In genomic region chr1:156669794-156670193, GRCh38 we compare ENCODE assay signal across 24 cellular contexts. TPM values are rescaled to one million over a fixed set of nuclear protein-coding genes. Genes with fewer than 3 reads are reported as not detected.
A peak's percentile ranks its signal among the peaks of the same experiment; 100 is the strongest.
DNase-seq lines count a peak whose midpoint lies in the region; TF ChIP-seq lines count a peak whose summit lies in the region.
"Had no signal": no experiment of that assay in that cellular context is flagged by ENCODE, and none has a peak within 500 bp of the region (broad histone marks: within the 10 kb centered on the region; RNA-seq: fewer than 3 reads in every experiment).

No MANE protein-coding gene starts in this region.

- intact Hi-C loops in Caco-2 (cut with micrococcal nuclease; ENCODE audit: unreplicated experiment) = no loop called here
- intact Hi-C loops in A673 (cut with micrococcal nuclease; ENCODE audit: unreplicated experiment) = no loop called here
- intact Hi-C loops in activated T-helper 1 cell treated with anti-CD3 and anti-CD28 coated beads, Interleukin-12 subunit alpha, Interleukin-12 subunit beta, Interleukin-2, Interleukin-4 antibody, amounts not matched to agents 30 ng/mL and 10 ng/mL and 1 ng/mL, durations not matched to agents 14 hours and 24 hours and 36 hours (cut with micrococcal nuclease) = no loop called here

- H2AK5ac ChIP-seq in trophoblast cell (ENCODE audit: low read length) = no peak overlapping the region

- H3K27ac ChIP-seq in WERI-Rb-1 (peak overlapping the region; percentile 97), iPS-20b (ENCODE audit: low read length) (no peak overlapping the region), trophoblast cell (ENCODE audit: low read depth, low read length) (peak overlapping the region; percentile 93), A673 (ENCODE audit: low read depth, low read length, poor library complexity, severe bottlenecking) (no peak overlapping the region)
- H3K27ac ChIP-seq: KMS-11, pancreas, SK-N-MC had no signal

- H4K91ac ChIP-seq in trophoblast cell (ENCODE audit: low read depth, low read length) = peak overlapping the region; percentile 1

- H4K12ac ChIP-seq in trophoblast cell (ENCODE audit: low read depth, low read length) = no peak overlapping the region

- no peaks in the 10 kb centered on the region for H3K9me3 ChIP-seq in Caco-2
- no peaks in the 10 kb centered on the region for H3K9me3 ChIP-seq in WERI-Rb-1 (ENCODE audit: severe bottlenecking)
- no peaks in the 10 kb centered on the region for H3K9me3 ChIP-seq in iPS-20b (ENCODE audit: insufficient read depth, low read depth, low read length)
- H3K9me3 ChIP-seq in trophoblast cell (ENCODE audit: insufficient read depth, low read depth, low read length) = no peaks in the 10 kb centered on the region
- H3K9me3 ChIP-seq in A673 (ENCODE audit: low read depth, low read length, poor library complexity, severe bottlenecking) = no peaks in the 10 kb centered on the region
- H3K9me3 ChIP-seq: pancreas, thyroid gland had no signal

- no peak overlapping the region for H3K4ac ChIP-seq in trophoblast cell (ENCODE audit: low read depth, low read length)

- H3K9me3 Mint-ChIP-seq in Caco-2 (ENCODE audit: unreplicated experiment) = no peaks in the 10 kb centered on the region
- no peaks in the 10 kb centered on the region for H3K9me3 Mint-ChIP-seq in endothelial cell (ENCODE audit: unreplicated experiment)
- no peaks in the 10 kb centered on the region for H3K9me3 Mint-ChIP-seq in activated T-helper 1 cell treated with anti-CD3 and anti-CD28 coated beads, Interleukin-12 subunit alpha, Interleukin-12 subunit beta, Interleukin-2, Interleukin-4 antibody, amounts not matched to agents 30 ng/mL and 10 ng/mL and 1 ng/mL, durations not matched to agents 14 hours and 24 hours and 36 hours
- H3K9me3 Mint-ChIP-seq: CD4-positive, alpha-beta T cell had no signal

- POLR2A ChIA-PET in Caco-2 (lab: Charles Lee) = no interaction called here
- POLR2A ChIA-PET in A673 (lab: Charles Lee; ENCODE audit: low non-redundant PET) = no interaction called here

- BruUV-seq in Caco-2 (replicated peaks; lab: Mats Ljungman, UMichigan) (no TSS peak), A673 (replicated peaks; lab: Mats Ljungman, UMichigan) (no TSS peak)

- no CpG with 5 or more reads among the region's 5 CpGs for WGBS in trophoblast cell (ENCODE audit: extremely low coverage, insufficient coverage, insufficient read length)

- no peak overlapping the region for H3K18ac ChIP-seq in trophoblast cell (ENCODE audit: low read length)

- no peaks in the 10 kb centered on the region for H3K27me3 Mint-ChIP-seq in Caco-2 (ENCODE audit: insufficient read depth, unreplicated experiment)
- H3K27me3 Mint-ChIP-seq in endothelial cell (ENCODE audit: unreplicated experiment) = peaks cover 14% of the 10 kb centered on the region
- peaks cover 35% of the 10 kb centered on the region for H3K27me3 Mint-ChIP-seq in activated T-helper 1 cell treated with anti-CD3 and anti-CD28 coated beads, Interleukin-12 subunit alpha, Interleukin-12 subunit beta, Interleukin-2, Interleukin-4 antibody, amounts not matched to agents 30 ng/mL and 10 ng/mL and 1 ng/mL, durations not matched to agents 14 hours and 24 hours and 36 hours (ENCODE audit: insufficient read depth)

- no peak overlapping the region for H3K4me2 ChIP-seq in trophoblast cell (ENCODE audit: low read length)
- H3K4me2 ChIP-seq: KMS-11 had no signal

- H3K79me2 ChIP-seq in trophoblast cell (ENCODE audit: control insufficient read depth, insufficient read depth, low read length, poor library complexity) = peaks cover 12% of the 10 kb centered on the region

- peak overlapping the region; percentile 52 for H3K27ac Mint-ChIP-seq in Caco-2 (ENCODE audit: unreplicated experiment)
- H3K27ac Mint-ChIP-seq in endothelial cell (ENCODE audit: unreplicated experiment) = no peak overlapping the region
- no peak overlapping the region for H3K27ac Mint-ChIP-seq in activated T-helper 1 cell treated with anti-CD3 and anti-CD28 coated beads, Interleukin-12 subunit alpha, Interleukin-12 subunit beta, Interleukin-2, Interleukin-4 antibody, amounts not matched to agents 30 ng/mL and 10 ng/mL and 1 ng/mL, durations not matched to agents 14 hours and 24 hours and 36 hours
- H3K27ac Mint-ChIP-seq: CD4-positive, alpha-beta T cell had no signal

- peak overlapping the region; percentile 32 for H2BK5ac ChIP-seq in trophoblast cell (ENCODE audit: low read depth, low read length, poor library complexity)

- TF ChIP-seq CTCF in Caco-2 (IDR thresholded peaks at IDR 0.05; ENCODE audit: insufficient read depth in 1 of 2, low read depth in 1 of 2, low read length in 1 of 2, severe bottlenecking in 1 of 2, unreplicated experiment in 1 of 2) = no peak
- no peak for TF ChIP-seq CTCF in WERI-Rb-1 (IDR thresholded peaks at IDR 0.05; ENCODE audit: low read depth, low read length)
- no peak for TF ChIP-seq CTCF in endothelial cell (IDR thresholded peaks at IDR 0.05; ENCODE audit: unreplicated experiment)
- TF ChIP-seq CTCF in A673 (conservative IDR thresholded peaks at IDR 0.05; ENCODE audit: low read depth, low read length) = no peak

- H3K4me1 ChIP-seq in Caco-2 (peaks cover 37% of the 10 kb centered on the region), iPS-20b (ENCODE audit: insufficient read depth, low read length) (peaks cover 48% of the 10 kb centered on the region), trophoblast cell (ENCODE audit: control insufficient read depth in 1 of 2, insufficient read depth in 2 of 2, low read length in 2 of 2) (peaks cover 59 to 78% of the 10 kb centered on the region in 2 experiments), A673 (ENCODE audit: insufficient read depth, low read length, poor library complexity, severe bottlenecking) (no peaks in the 10 kb centered on the region)
- H3K4me1 ChIP-seq: pancreas had no signal

- H3K4me3 ChIP-seq in Caco-2 (ENCODE audit: low read depth, low read length) (no peak overlapping the region), WERI-Rb-1 (ENCODE audit: low read depth, low read length) (peak overlapping the region; percentile 28; the same call in 1 of the 2 replicates), iPS-20b (ENCODE audit: low read length) (no peak overlapping the region), trophoblast cell (ENCODE audit: low read depth, low read length) (no peak overlapping the region), A673 (ENCODE audit: low read depth, low read length, poor library complexity, severe bottlenecking) (no peak overlapping the region)
- H3K4me3 ChIP-seq: pancreas, SK-N-MC, thyroid gland had no signal

- H2BK12ac ChIP-seq in trophoblast cell (ENCODE audit: low read length) = peak overlapping the region; percentile 16

- peak overlapping the region; percentile 21 for H3K14ac ChIP-seq in trophoblast cell (ENCODE audit: low read length)

- peak overlapping the region; percentile 5 for H4K8ac ChIP-seq in trophoblast cell (ENCODE audit: low read depth, low read length)

- H3K4me3 Mint-ChIP-seq in Caco-2 (ENCODE audit: unreplicated experiment) (no peak overlapping the region), endothelial cell (ENCODE audit: unreplicated experiment) (no peak overlapping the region)
- H3K4me3 Mint-ChIP-seq in activated T-helper 1 cell treated with anti-CD3 and anti-CD28 coated beads, Interleukin-12 subunit alpha, Interleukin-12 subunit beta, Interleukin-2, Interleukin-4 antibody, amounts not matched to agents 30 ng/mL and 10 ng/mL and 1 ng/mL, durations not matched to agents 14 hours and 24 hours and 36 hours = no peak overlapping the region
- H3K4me3 Mint-ChIP-seq: CD4-positive, alpha-beta T cell had no signal

- H3K23ac ChIP-seq in trophoblast cell (ENCODE audit: low read length) = no peak overlapping the region

- H3K4me1 Mint-ChIP-seq in Caco-2 (ENCODE audit: low read depth, unreplicated experiment) (peaks cover 36% of the 10 kb centered on the region), endothelial cell (ENCODE audit: unreplicated experiment) (peaks cover 70% of the 10 kb centered on the region)
- no peaks in the 10 kb centered on the region for H3K4me1 Mint-ChIP-seq in activated T-helper 1 cell treated with anti-CD3 and anti-CD28 coated beads, Interleukin-12 subunit alpha, Interleukin-12 subunit beta, Interleukin-2, Interleukin-4 antibody, amounts not matched to agents 30 ng/mL and 10 ng/mL and 1 ng/mL, durations not matched to agents 14 hours and 24 hours and 36 hours (ENCODE audit: low read depth)

- peak overlapping the region; percentile 21 for H2BK120ac ChIP-seq in trophoblast cell (ENCODE audit: insufficient read depth, low read length, poor library complexity)

- peak overlapping the region; percentile 18 for H2AFZ ChIP-seq in trophoblast cell (ENCODE audit: insufficient read depth, low read length, poor library complexity)

- H3K36me3 Mint-ChIP-seq in Caco-2 (ENCODE audit: insufficient read depth, unreplicated experiment) = peaks cover 6% of the 10 kb centered on the region
- H3K36me3 Mint-ChIP-seq in endothelial cell (ENCODE audit: low read depth, unreplicated experiment) = peaks cover 24% of the 10 kb centered on the region
- H3K36me3 Mint-ChIP-seq in activated T-helper 1 cell treated with anti-CD3 and anti-CD28 coated beads, Interleukin-12 subunit alpha, Interleukin-12 subunit beta, Interleukin-2, Interleukin-4 antibody, amounts not matched to agents 30 ng/mL and 10 ng/mL and 1 ng/mL, durations not matched to agents 14 hours and 24 hours and 36 hours (ENCODE audit: low read depth) = no peaks in the 10 kb centered on the region

- H3K9ac ChIP-seq in iPS-20b (ENCODE audit: low read depth, low read length) (peak overlapping the region; percentile 56; the same call in 1 of the 2 replicates), trophoblast cell (ENCODE audit: low read length) (no peak overlapping the region)
- H3K9ac ChIP-seq: KMS-11 had no signal

- no peak for DNase-seq in Caco-2
- no peak for DNase-seq in WERI-Rb-1
- no peak for DNase-seq in trophoblast cell
- no peak for DNase-seq in NCI-H1092 (lab: John Stamatoyannopoulos, UW)
- DNase-seq in endothelial cell (ENCODE audit: low spot score) = no peak
- no peak for DNase-seq in A673 (ENCODE audit: low spot score)
- no peak for DNase-seq in activated T-helper 1 cell treated with anti-CD3 and anti-CD28 coated beads, Interleukin-12 subunit alpha, Interleukin-12 subunit beta, Interleukin-2, Interleukin-4 antibody, amounts not matched to agents 30 ng/mL and 10 ng/mL and 1 ng/mL, durations not matched to agents 14 hours and 24 hours and 36 hours (ENCODE audit: low spot score)
- DNase-seq: activated CD4-positive, alpha-beta T cell treated with anti-CD3 and anti-CD28 coated beads, Interleukin-2, amount 50 U/mL, for 48 hours; activated T-cell treated with anti-CD3 and anti-CD28 coated beads for 4 hours; amniotic stem cell; CD4-positive, alpha-beta T cell; DMS153; GDM1; NCI-H1048; NCI-H2029 treated with DMSO at 0.1 percent for 48 hours; NCI-H446; stimulated activated CD4-positive, alpha-beta T cell treated with anti-CD3 and anti-CD28 coated beads, Interleukin-2, amount 100 ng/mL, for 24 hours; stimulated activated naive CD4-positive, alpha-beta T cell; thyroid gland had no signal

- H3K36me3 ChIP-seq in Caco-2 (ENCODE audit: control insufficient read depth, insufficient read depth, low read length) (no peaks in the 10 kb centered on the region), WERI-Rb-1 (peaks cover 21% of the 10 kb centered on the region), iPS-20b (ENCODE audit: insufficient read depth, low read depth, low read length) (peaks cover 34% of the 10 kb centered on the region), trophoblast cell (ENCODE audit: control insufficient read depth in 1 of 2, insufficient read depth in 2 of 2, low read length in 2 of 2) (peaks cover 27 to 28% of the 10 kb centered on the region in 2 experiments), A673 (ENCODE audit: insufficient read depth, low read length, poor library complexity, severe bottlenecking) (no peaks in the 10 kb centered on the region)
- H3K36me3 ChIP-seq: pancreas, thyroid gland had no signal

- H3K27me3 ChIP-seq in Caco-2 (replicated peaks; ENCODE audit: control insufficient read depth, insufficient read depth, low read length) (no peaks in the 10 kb centered on the region), WERI-Rb-1 (ENCODE audit: insufficient read depth, low read depth, severe bottlenecking) (no peaks in the 10 kb centered on the region), iPS-20b (ENCODE audit: insufficient read depth, low read length) (peaks cover under 1% of the 10 kb centered on the region; the same call in 1 of the 2 replicates), trophoblast cell (ENCODE audit: insufficient read depth, low read length) (no peaks in the 10 kb centered on the region), A673 (replicated peaks; ENCODE audit: insufficient read depth, low read depth, low read length, poor library complexity) (peaks cover 12% of the 10 kb centered on the region)
- H3K27me3 ChIP-seq: pancreas, thyroid gland had no signal

- CTCF ChIA-PET in Caco-2 (lab: Charles Lee) (interaction anchor here (0.8 kb wide), 1 partner anchor 9 kb away, joined by 6 read pairs; no protein-coding TSS in a partner anchor), A673 (lab: Charles Lee) (no interaction called here)

- H3K79me1 ChIP-seq in trophoblast cell (ENCODE audit: low read length) = peaks cover 42% of the 10 kb centered on the region

RNA-seq across cellular contexts. Expression of gene NES, which starts 7.4 kb away (rescaled TPM):
- 18.0 and 22.7 TPM in 2 replicates for total RNA-seq in Caco-2 (2022)
- polyA plus RNA-seq in trophoblast cell (2013) = 71.4 and 71.6 TPM in 2 replicates
- 111 TPM for total RNA-seq in endothelial cell (ENCODE audit: unreplicated experiment)
- total RNA-seq in A673 (2021) = 8.7 and 12.3 TPM in 2 replicates
- total RNA-seq in activated T-helper 1 cell treated with anti-CD3 and anti-CD28 coated beads, Interleukin-12 subunit alpha, Interleukin-12 subunit beta, Interleukin-2, Interleukin-4 antibody, amounts not matched to agents 30 ng/mL and 10 ng/mL and 1 ng/mL, durations not matched to agents 14 hours and 24 hours and 36 hours = not detected in 2 replicates
- total RNA-seq: CD4-positive, alpha-beta T cell; T-helper 2 cell treated with Interferon-gamma antibody and Interleukin-4, amounts not matched to agents 100 ng/mL and 5 ng/mL, for 36 hours had no signal

RNA-seq across cellular contexts. Expression of gene BCAN, which starts 27.9 kb away (rescaled TPM):
- total RNA-seq in Caco-2 (2022) (not detected in 2 replicates), endothelial cell (ENCODE audit: unreplicated experiment) (0.46 TPM), A673 (2021) (not detected in 2 replicates)
- 2.4 and 3.1 TPM in 2 replicates for polyA plus RNA-seq in trophoblast cell (2013)
- total RNA-seq in activated T-helper 1 cell treated with anti-CD3 and anti-CD28 coated beads, Interleukin-12 subunit alpha, Interleukin-12 subunit beta, Interleukin-2, Interleukin-4 antibody, amounts not matched to agents 30 ng/mL and 10 ng/mL and 1 ng/mL, durations not matched to agents 14 hours and 24 hours and 36 hours = not detected in 2 replicates
- total RNA-seq: CD4-positive, alpha-beta T cell; T-helper 2 cell treated with Interferon-gamma antibody and Interleukin-4, amounts not matched to agents 100 ng/mL and 5 ng/mL, for 36 hours had no signal
- polyA plus RNA-seq: pancreas had no signal

RNA-seq across cellular contexts. Expression of gene CRABP2, which starts 35.6 kb away (rescaled TPM):
- total RNA-seq in Caco-2 (2022) (27.1 and 30.6 TPM in 2 replicates), endothelial cell (ENCODE audit: unreplicated experiment) (9.5 TPM), A673 (2021) (1.1 and 4.0 TPM in 2 replicates)
- polyA plus RNA-seq in trophoblast cell (2013) = 273 TPM in 2 replicates
- 1.4 and 1.6 TPM in 2 replicates for total RNA-seq in activated T-helper 1 cell treated with anti-CD3 and anti-CD28 coated beads, Interleukin-12 subunit alpha, Interleukin-12 subunit beta, Interleukin-2, Interleukin-4 antibody, amounts not matched to agents 30 ng/mL and 10 ng/mL and 1 ng/mL, durations not matched to agents 14 hours and 24 hours and 36 hours

RNA-seq across cellular contexts. Expression of gene HAPLN2, which starts 50.6 kb away (rescaled TPM):
- total RNA-seq in Caco-2 (2022) (not detected in 2 replicates), endothelial cell (ENCODE audit: unreplicated experiment) (1.3 TPM), A673 (2021) (not detected in 2 replicates)
- 0.06 TPM in 1 of 2 replicates, not detected in the other for polyA plus RNA-seq in trophoblast cell (2013)
- total RNA-seq in activated T-helper 1 cell treated with anti-CD3 and anti-CD28 coated beads, Interleukin-12 subunit alpha, Interleukin-12 subunit beta, Interleukin-2, Interleukin-4 antibody, amounts not matched to agents 30 ng/mL and 10 ng/mL and 1 ng/mL, durations not matched to agents 14 hours and 24 hours and 36 hours = not detected in 2 replicates
- total RNA-seq: pancreas; T-helper 2 cell treated with Interferon-gamma antibody and Interleukin-4, amounts not matched to agents 100 ng/mL and 5 ng/mL, for 36 hours had no signal

RNA-seq across cellular contexts. Expression of gene METTL25B, which starts 58.5 kb away (rescaled TPM):
- total RNA-seq in Caco-2 (2022) (26.6 and 27.6 TPM in 2 replicates), endothelial cell (ENCODE audit: unreplicated experiment) (19.3 TPM), A673 (2021) (20.2 TPM in 2 replicates)
- polyA plus RNA-seq in trophoblast cell (2013) = 15.9 and 18.0 TPM in 2 replicates
- total RNA-seq in activated T-helper 1 cell treated with anti-CD3 and anti-CD28 coated beads, Interleukin-12 subunit alpha, Interleukin-12 subunit beta, Interleukin-2, Interleukin-4 antibody, amounts not matched to agents 30 ng/mL and 10 ng/mL and 1 ng/mL, durations not matched to agents 14 hours and 24 hours and 36 hours = 31.6 and 38.9 TPM in 2 replicates

Comparison
In these comparisons a context has a peak if more than half of its experiments do, and no peak if none do; other contexts are left out.
1. H3K27ac ChIP-seq: peak in WERI-Rb-1 (single experiment) and trophoblast cell (single experiment); none in iPS-20b (single experiment) and A673 (single experiment).